ENCODE assay signal across 8 cellular contexts in the genomic region with DNA sequence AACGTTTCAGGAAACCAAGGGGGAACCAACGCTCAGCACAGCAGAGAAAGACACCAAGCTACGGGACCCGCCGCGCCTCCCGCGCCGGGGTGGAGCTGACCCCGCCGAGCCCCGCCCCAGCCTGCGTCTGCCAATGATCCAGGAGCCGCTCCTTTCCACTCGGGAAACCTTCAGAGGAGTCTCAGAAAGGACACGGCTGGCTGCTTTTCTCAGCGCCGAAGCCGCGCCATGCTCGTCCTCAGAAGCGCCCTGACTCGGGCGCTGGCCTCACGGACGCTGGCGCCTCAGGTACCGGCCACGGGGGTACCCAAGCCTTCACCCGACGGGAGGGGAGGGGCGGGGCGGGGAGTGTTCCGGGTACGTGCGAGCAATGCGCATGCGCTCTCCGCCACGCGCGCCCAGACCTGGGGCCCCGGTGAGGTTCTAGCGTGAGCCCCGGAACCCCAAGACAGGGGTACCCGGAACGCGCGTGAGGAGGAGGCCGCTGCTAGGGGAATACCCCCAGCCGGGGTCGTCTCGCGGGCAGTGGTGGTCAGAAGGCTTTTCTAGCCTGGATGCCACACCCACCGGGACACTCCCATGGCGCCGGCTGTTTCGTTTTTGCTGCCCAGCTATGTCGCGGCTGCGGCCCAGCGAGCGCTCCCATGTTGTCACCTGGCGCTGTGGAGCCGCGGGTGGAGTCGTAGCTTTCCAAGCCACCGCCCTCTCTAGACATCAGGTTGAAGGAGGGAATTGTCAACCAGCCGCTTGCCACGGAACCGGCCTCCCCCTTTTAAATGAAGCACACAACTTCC. TPM values are rescaled to one million over a fixed set of nuclear protein-coding genes. Genes with fewer than 3 reads are reported as not detected.
A peak's percentile ranks its signal among the peaks of the same experiment; 100 is the strongest.
DNase-seq lines count a peak whose midpoint lies in the region; ATAC-seq and TF ChIP-seq lines count a peak whose summit lies in the region.

A gene (plus strand): TSS at position 119 of the 794 bp plus-strand sequence. CDS start 110 bp downstream, at position 229.

- TF ChIP-seq POLR2A in NB4 (IDR thresholded peaks at IDR 0.05; ENCODE audit: extremely low read depth, insufficient read length) = peak; percentile 51
- peak in 1 of 2 donors; percentile 68 for TF ChIP-seq POLR2A in thyroid gland (IDR thresholded peaks at IDR 0.05)

- H3K27me3 Mint-ChIP-seq in activated naive CD8-positive, alpha-beta T cell treated with anti-CD3 and anti-CD28 coated beads, Interleukin-2, amount 10 ng/mL, durations not matched to agents 7 days and 5 days = no peaks in the 10 kb centered on the region

- peak within 1 kb of the TSS; percentile 99 for H3K27ac Mint-ChIP-seq in activated naive CD8-positive, alpha-beta T cell treated with anti-CD3 and anti-CD28 coated beads, Interleukin-2, amount 10 ng/mL, durations not matched to agents 7 days and 5 days

- no peaks in the 10 kb centered on the region for H4K20me1 ChIP-seq in SU-DHL-6 (ENCODE audit: low read depth, low read length)

- peak; percentile 51 for DNase-seq in GM12864 (ENCODE audit: low read depth)
- peak; percentile 91 for DNase-seq in NB4 (ENCODE audit: low read depth)
- DNase-seq in activated naive CD8-positive, alpha-beta T cell treated with anti-CD3 and anti-CD28 coated beads, Interleukin-2, amount 10 ng/mL, durations not matched to agents 7 days and 5 days = peak; percentile 92
- DNase-seq in Right ventricle myocardium inferior (ENCODE audit: missing footprints) = peak; percentile 94
- peak; percentile 89 to 92 for DNase-seq in thyroid gland

- H3K79me2 ChIP-seq in SU-DHL-6 (ENCODE audit: insufficient read depth, low read length) (no peaks in the 10 kb centered on the region), parathyroid adenoma (no peaks in the 10 kb centered on the region)

- H3K9ac ChIP-seq in SU-DHL-6 (ENCODE audit: low read length) (peak within 1 kb of the TSS; percentile 70), parathyroid adenoma (peak within 1 kb of the TSS; percentile 37)

- peaks cover 18% of the 10 kb centered on the region for H3K36me3 Mint-ChIP-seq in activated naive CD8-positive, alpha-beta T cell treated with anti-CD3 and anti-CD28 coated beads, Interleukin-2, amount 10 ng/mL, durations not matched to agents 7 days and 5 days

- H3K4me3 Mint-ChIP-seq in activated naive CD8-positive, alpha-beta T cell treated with anti-CD3 and anti-CD28 coated beads, Interleukin-2, amount 10 ng/mL, durations not matched to agents 7 days and 5 days = peak within 1 kb of the TSS; percentile 93

- H3K27me3 ChIP-seq in SU-DHL-6 (ENCODE audit: low read length) (no peaks in the 10 kb centered on the region), parathyroid adenoma (ENCODE audit: control insufficient read depth, insufficient read depth, low read length) (no peaks in the 10 kb centered on the region), thyroid gland (no peaks in the 10 kb centered on the region)

- WGBS in thyroid gland, 2 donors = 0 to 1% methylated on average over 8 to 38 of the region's 71 CpGs

- H3K9me3 ChIP-seq in SU-DHL-6 (ENCODE audit: insufficient read depth, low read length) (no peaks in the 10 kb centered on the region), parathyroid adenoma (ENCODE audit: control insufficient read depth, low read length) (no peaks in the 10 kb centered on the region), thyroid gland (no peaks in the 10 kb centered on the region)

- H3F3A ChIP-seq in SU-DHL-6 (ENCODE audit: insufficient read depth) = no peaks in the 10 kb centered on the region

- POLR2A ChIA-PET in activated naive CD8-positive, alpha-beta T cell treated with anti-CD3 and anti-CD28 coated beads, Interleukin-2, amount 10 ng/mL, durations not matched to agents 7 days and 5 days (lab: Charles Lee) = interaction anchor here (0.6 to 2.6 kb wide), 8 partner anchors 11 to 654 kb away, joined by 3 to 28 read pairs (median 4); a partner anchor contains a TSS

- ATAC-seq in HG02588 (IDR thresholded peaks at IDR 0.05; ENCODE audit: unreplicated experiment) (peak; percentile 90), Right ventricle myocardium inferior (peak; percentile 97)
- ATAC-seq in activated naive CD8-positive, alpha-beta T cell treated with anti-CD3 and anti-CD28 coated beads, Interleukin-2, amount 10 ng/mL, durations not matched to agents 7 days and 5 days (ENCODE audit: low read depth) = peak; percentile 92

- H3K4me1 Mint-ChIP-seq in activated naive CD8-positive, alpha-beta T cell treated with anti-CD3 and anti-CD28 coated beads, Interleukin-2, amount 10 ng/mL, durations not matched to agents 7 days and 5 days = peaks cover 17% of the 10 kb centered on the region

- H2AFZ ChIP-seq in SU-DHL-6 (ENCODE audit: low read depth, low read length, severe bottlenecking) (peak within 1 kb of the TSS; percentile 83), parathyroid adenoma (peak within 1 kb of the TSS; percentile 94)

- no peaks in the 10 kb centered on the region for H3K9me2 ChIP-seq in SU-DHL-6 (replicated peaks; ENCODE audit: insufficient read depth, low read length)

- H3K4me1 ChIP-seq in parathyroid adenoma (no peaks in the 10 kb centered on the region), thyroid gland (peaks cover 9 to 12% of the 10 kb centered on the region in 2 donors)

- peak within 1 kb of the TSS; percentile 76 for H3K4me2 ChIP-seq in SU-DHL-6 (ENCODE audit: low read depth, low read length, poor library complexity, severe bottlenecking)
- peak within 1 kb of the TSS; percentile 90 for H3K4me2 ChIP-seq in parathyroid adenoma (ENCODE audit: low read length)

- H3K4me3 ChIP-seq in GM12864 (ENCODE audit: low read depth, low read length) = peak within 1 kb of the TSS; percentile 73
- H3K4me3 ChIP-seq in NB4 (ENCODE audit: low read depth, low read length) = peak within 1 kb of the TSS; percentile 87
- H3K4me3 ChIP-seq in SU-DHL-6 (ENCODE audit: insufficient read depth, low read length, poor library complexity, severe bottlenecking) = peak within 1 kb of the TSS; percentile 73
- H3K4me3 ChIP-seq in parathyroid adenoma (ENCODE audit: low read depth, low read length) = peak within 1 kb of the TSS; percentile 95
- H3K4me3 ChIP-seq in thyroid gland (replicated peaks in 1 of 3) = peak within 1 kb of the TSS; percentile 60 to 83 (median 77)

- H3K36me3 ChIP-seq in SU-DHL-6 (ENCODE audit: low read length) (no peaks in the 10 kb centered on the region; the same call in 1 of the 2 replicates), parathyroid adenoma (ENCODE audit: control insufficient read depth, insufficient read depth, low read length) (no peaks in the 10 kb centered on the region), thyroid gland (no peaks in the 10 kb centered on the region)

- intact Hi-C loops in Right ventricle myocardium inferior (cut with DNase I) = loop anchor here (5.0 to 10.0 kb wide), 2 partner anchors 363 to 655 kb away; a partner anchor contains a TSS
- intact Hi-C loops in thyroid gland (cut with DNase I) = no loop called here

- no peak for TF ChIP-seq CTCF in GM12864 (IDR thresholded peaks at IDR 0.05; ENCODE audit: low read depth, low read length, missing control alignments)
- no peak for TF ChIP-seq CTCF in NB4 (IDR thresholded peaks at IDR 0.05; ENCODE audit: low read depth, low read length)
- no peak for TF ChIP-seq CTCF in SU-DHL-6 (IDR thresholded peaks at IDR 0.05; ENCODE audit: insufficient read depth, low read length, poor library complexity, severe bottlenecking)
- no peak for TF ChIP-seq CTCF in parathyroid adenoma (IDR thresholded peaks at IDR 0.05)
- no peak for TF ChIP-seq CTCF in thyroid gland (IDR thresholded peaks at IDR 0.05)

- no peaks in the 10 kb centered on the region for H3K9me3 Mint-ChIP-seq in activated naive CD8-positive, alpha-beta T cell treated with anti-CD3 and anti-CD28 coated beads, Interleukin-2, amount 10 ng/mL, durations not matched to agents 7 days and 5 days

- peak within 1 kb of the TSS; percentile 57 for H3K27ac ChIP-seq in SU-DHL-6 (ENCODE audit: low read depth, low read length)
- H3K27ac ChIP-seq in parathyroid adenoma = peak within 1 kb of the TSS; percentile 86
- H3K27ac ChIP-seq in thyroid gland = peak within 1 kb of the TSS; percentile 87 to 94 (median 93)

RNA-seq across cellular contexts. Expression of the gene that starts here (rescaled TPM):
- total RNA-seq in activated naive CD8-positive, alpha-beta T cell treated with anti-CD3 and anti-CD28 coated beads, Interleukin-2, amount 10 ng/mL, durations not matched to agents 7 days and 5 days = 10 to 100 TPM; 18.3 to 18.7 TPM
- total RNA-seq in Right ventricle myocardium inferior = 21.6 TPM
- total RNA-seq in thyroid gland = 10 to 100 TPM; 23.9 to 38.2 (median 28.8) TPM

Comparison
In these comparisons a context has a peak if more than half of its experiments do, and no peak if none do; other contexts are left out.
1. Peak in every context shown above with its lines: DNase-seq, ATAC-seq, H3K4me3 ChIP-seq and H3K27ac ChIP-seq.